In the genomic region with DNA sequence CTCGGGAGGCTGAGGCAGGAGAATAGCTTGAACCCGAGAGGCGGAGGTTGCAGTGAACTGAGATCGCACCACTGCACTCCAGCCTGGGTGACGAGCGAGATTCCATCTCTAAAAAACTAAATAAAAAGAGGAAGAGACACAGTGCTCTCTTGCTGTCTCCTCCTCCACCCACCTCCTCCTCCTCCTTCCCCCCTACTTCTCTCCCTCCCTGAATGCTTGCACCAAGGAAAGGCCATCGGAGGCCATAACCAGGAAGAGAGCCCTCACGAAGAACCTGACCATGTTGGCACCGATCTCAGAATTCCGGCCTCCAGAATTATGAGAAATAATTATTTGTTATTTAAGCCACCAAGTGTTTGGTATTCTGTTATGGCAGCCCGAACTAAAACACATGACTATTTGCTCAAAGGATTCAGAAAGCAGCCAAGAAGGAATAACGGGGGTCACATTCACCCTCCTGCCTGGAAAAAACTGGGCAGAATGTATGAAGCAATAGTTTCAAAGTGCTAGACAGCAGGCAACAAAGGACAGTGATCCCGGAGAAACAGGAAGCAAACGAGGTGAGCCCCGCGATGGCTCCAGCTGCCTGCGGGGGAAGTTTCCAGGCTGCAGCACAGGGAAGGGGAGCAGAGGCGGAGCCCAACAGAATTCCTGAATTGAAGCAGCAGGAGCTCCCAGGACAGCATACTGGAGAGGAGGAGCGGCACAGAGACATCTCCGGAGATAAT, we compare ENCODE assay signal across 1 cellular context.
A peak's percentile ranks its signal among the peaks of the same experiment; 100 is the strongest.
TF ChIP-seq lines count a peak whose summit lies in the region.

No MANE protein-coding gene starts in this region.

TF ChIP-seq in HepG2, 621 proteins besides CTCF, POLR2A, EP300 and RAD21 (continued from another document and continues in another):
- TF ChIP-seq, protein P1, sequence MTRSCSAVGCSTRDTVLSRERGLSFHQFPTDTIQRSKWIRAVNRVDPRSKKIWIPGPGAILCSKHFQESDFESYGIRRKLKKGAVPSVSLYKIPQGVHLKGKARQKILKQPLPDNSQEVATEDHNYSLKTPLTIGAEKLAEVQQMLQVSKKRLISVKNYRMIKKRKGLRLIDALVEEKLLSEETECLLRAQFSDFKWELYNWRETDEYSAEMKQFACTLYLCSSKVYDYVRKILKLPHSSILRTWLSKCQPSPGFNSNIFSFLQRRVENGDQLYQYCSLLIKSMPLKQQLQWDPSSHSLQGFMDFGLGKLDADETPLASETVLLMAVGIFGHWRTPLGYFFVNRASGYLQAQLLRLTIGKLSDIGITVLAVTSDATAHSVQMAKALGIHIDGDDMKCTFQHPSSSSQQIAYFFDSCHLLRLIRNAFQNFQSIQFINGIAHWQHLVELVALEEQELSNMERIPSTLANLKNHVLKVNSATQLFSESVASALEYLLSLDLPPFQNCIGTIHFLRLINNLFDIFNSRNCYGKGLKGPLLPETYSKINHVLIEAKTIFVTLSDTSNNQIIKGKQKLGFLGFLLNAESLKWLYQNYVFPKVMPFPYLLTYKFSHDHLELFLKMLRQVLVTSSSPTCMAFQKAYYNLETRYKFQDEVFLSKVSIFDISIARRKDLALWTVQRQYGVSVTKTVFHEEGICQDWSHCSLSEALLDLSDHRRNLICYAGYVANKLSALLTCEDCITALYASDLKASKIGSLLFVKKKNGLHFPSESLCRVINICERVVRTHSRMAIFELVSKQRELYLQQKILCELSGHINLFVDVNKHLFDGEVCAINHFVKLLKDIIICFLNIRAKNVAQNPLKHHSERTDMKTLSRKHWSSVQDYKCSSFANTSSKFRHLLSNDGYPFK (CRISPR knock-in tag; IDR thresholded peaks at IDR 0.05; ENCODE audit: borderline replicate concordance), result peak; percentile 11; the same call in 1 of the 2 replicates
- TF ChIP-seq ZBTB38 (CRISPR knock-in tag; IDR thresholded peaks at IDR 0.05) (no peak), ZNF329 (CRISPR knock-in tag; IDR thresholded peaks at IDR 0.05; ENCODE audit: low read depth) (no peak), MBD4 (IDR thresholded peaks at IDR 0.05; ENCODE audit: borderline replicate concordance, low read length) (no peak), JUN (CRISPR knock-in tag; IDR thresholded peaks at IDR 0.05) (no peak), ZNF749 (CRISPR knock-in tag; IDR thresholded peaks at IDR 0.05; ENCODE audit: borderline replicate concordance) (no peak), MEF2D (CRISPR knock-in tag; IDR thresholded peaks at IDR 0.05) (no peak), NFIB (CRISPR knock-in tag; IDR thresholded peaks at IDR 0.05; ENCODE audit: borderline replicate concordance) (no peak), RBM39 (IDR thresholded peaks at IDR 0.05; ENCODE audit: low read depth, low read length, poor library complexity, severe bottlenecking) (no peak), ZNF44 (CRISPR knock-in tag; IDR thresholded peaks at IDR 0.05) (no peak), ZNF746 (CRISPR knock-in tag; IDR thresholded peaks at IDR 0.05) (no peak), WIZ (CRISPR knock-in tag; IDR thresholded peaks at IDR 0.05) (no peak), TAF15 (IDR thresholded peaks at IDR 0.05; ENCODE audit: low read depth, low read length, poor library complexity, severe bottlenecking) (no peak), NR2F1 (CRISPR knock-in tag; IDR thresholded peaks at IDR 0.05) (no peak), CEBPG (CRISPR knock-in tag; IDR thresholded peaks at IDR 0.05) (peak; percentile 95), HOXA9 (CRISPR knock-in tag; IDR thresholded peaks at IDR 0.05; ENCODE audit: borderline replicate concordance) (no peak), CENPT (CRISPR knock-in tag; IDR thresholded peaks at IDR 0.05; ENCODE audit: low read depth) (no peak), SETDB1 (CRISPR knock-in tag; IDR thresholded peaks at IDR 0.05; ENCODE audit: borderline replicate concordance) (no peak), ZNF644 (CRISPR knock-in tag; IDR thresholded peaks at IDR 0.05; ENCODE audit: low read depth) (no peak), MIXL1 (CRISPR knock-in tag; IDR thresholded peaks at IDR 0.05) (peak; percentile 43; the same call in 1 of the 2 replicates), ZNF672 (CRISPR knock-in tag; IDR thresholded peaks at IDR 0.05) (no peak), ZNF446 (CRISPR knock-in tag; IDR thresholded peaks at IDR 0.05) (no peak), KLF9 (CRISPR knock-in tag; IDR thresholded peaks at IDR 0.05; ENCODE audit: low read depth) (no peak), SCMH1 (CRISPR knock-in tag; IDR thresholded peaks at IDR 0.05; ENCODE audit: borderline replicate concordance) (no peak), ZNF775 (CRISPR knock-in tag; IDR thresholded peaks at IDR 0.05; ENCODE audit: borderline replicate concordance) (no peak), ZNF337 (CRISPR knock-in tag; IDR thresholded peaks at IDR 0.05; ENCODE audit: borderline replicate concordance, low read depth) (no peak), ZSCAN30 (CRISPR knock-in tag; IDR thresholded peaks at IDR 0.05) (no peak), SUZ12 (IDR thresholded peaks at IDR 0.05; ENCODE audit: low read depth, low read length) (no peak)
- TF ChIP-seq, protein P2, sequence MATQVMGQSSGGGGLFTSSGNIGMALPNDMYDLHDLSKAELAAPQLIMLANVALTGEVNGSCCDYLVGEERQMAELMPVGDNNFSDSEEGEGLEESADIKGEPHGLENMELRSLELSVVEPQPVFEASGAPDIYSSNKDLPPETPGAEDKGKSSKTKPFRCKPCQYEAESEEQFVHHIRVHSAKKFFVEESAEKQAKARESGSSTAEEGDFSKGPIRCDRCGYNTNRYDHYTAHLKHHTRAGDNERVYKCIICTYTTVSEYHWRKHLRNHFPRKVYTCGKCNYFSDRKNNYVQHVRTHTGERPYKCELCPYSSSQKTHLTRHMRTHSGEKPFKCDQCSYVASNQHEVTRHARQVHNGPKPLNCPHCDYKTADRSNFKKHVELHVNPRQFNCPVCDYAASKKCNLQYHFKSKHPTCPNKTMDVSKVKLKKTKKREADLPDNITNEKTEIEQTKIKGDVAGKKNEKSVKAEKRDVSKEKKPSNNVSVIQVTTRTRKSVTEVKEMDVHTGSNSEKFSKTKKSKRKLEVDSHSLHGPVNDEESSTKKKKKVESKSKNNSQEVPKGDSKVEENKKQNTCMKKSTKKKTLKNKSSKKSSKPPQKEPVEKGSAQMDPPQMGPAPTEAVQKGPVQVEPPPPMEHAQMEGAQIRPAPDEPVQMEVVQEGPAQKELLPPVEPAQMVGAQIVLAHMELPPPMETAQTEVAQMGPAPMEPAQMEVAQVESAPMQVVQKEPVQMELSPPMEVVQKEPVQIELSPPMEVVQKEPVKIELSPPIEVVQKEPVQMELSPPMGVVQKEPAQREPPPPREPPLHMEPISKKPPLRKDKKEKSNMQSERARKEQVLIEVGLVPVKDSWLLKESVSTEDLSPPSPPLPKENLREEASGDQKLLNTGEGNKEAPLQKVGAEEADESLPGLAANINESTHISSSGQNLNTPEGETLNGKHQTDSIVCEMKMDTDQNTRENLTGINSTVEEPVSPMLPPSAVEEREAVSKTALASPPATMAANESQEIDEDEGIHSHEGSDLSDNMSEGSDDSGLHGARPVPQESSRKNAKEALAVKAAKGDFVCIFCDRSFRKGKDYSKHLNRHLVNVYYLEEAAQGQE (IDR thresholded peaks at IDR 0.05; ENCODE audit: borderline replicate concordance in 1 of 2, low read depth in 1 of 2, low read length in 2 of 2), result no peak; a peak in 1 of 4 replicates
- TF ChIP-seq, protein P3, sequence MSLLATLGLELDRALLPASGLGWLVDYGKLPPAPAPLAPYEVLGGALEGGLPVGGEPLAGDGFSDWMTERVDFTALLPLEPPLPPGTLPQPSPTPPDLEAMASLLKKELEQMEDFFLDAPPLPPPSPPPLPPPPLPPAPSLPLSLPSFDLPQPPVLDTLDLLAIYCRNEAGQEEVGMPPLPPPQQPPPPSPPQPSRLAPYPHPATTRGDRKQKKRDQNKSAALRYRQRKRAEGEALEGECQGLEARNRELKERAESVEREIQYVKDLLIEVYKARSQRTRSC (CRISPR knock-in tag; IDR thresholded peaks at IDR 0.05; ENCODE audit: low read depth), result no peak
- TF ChIP-seq, protein P4, sequence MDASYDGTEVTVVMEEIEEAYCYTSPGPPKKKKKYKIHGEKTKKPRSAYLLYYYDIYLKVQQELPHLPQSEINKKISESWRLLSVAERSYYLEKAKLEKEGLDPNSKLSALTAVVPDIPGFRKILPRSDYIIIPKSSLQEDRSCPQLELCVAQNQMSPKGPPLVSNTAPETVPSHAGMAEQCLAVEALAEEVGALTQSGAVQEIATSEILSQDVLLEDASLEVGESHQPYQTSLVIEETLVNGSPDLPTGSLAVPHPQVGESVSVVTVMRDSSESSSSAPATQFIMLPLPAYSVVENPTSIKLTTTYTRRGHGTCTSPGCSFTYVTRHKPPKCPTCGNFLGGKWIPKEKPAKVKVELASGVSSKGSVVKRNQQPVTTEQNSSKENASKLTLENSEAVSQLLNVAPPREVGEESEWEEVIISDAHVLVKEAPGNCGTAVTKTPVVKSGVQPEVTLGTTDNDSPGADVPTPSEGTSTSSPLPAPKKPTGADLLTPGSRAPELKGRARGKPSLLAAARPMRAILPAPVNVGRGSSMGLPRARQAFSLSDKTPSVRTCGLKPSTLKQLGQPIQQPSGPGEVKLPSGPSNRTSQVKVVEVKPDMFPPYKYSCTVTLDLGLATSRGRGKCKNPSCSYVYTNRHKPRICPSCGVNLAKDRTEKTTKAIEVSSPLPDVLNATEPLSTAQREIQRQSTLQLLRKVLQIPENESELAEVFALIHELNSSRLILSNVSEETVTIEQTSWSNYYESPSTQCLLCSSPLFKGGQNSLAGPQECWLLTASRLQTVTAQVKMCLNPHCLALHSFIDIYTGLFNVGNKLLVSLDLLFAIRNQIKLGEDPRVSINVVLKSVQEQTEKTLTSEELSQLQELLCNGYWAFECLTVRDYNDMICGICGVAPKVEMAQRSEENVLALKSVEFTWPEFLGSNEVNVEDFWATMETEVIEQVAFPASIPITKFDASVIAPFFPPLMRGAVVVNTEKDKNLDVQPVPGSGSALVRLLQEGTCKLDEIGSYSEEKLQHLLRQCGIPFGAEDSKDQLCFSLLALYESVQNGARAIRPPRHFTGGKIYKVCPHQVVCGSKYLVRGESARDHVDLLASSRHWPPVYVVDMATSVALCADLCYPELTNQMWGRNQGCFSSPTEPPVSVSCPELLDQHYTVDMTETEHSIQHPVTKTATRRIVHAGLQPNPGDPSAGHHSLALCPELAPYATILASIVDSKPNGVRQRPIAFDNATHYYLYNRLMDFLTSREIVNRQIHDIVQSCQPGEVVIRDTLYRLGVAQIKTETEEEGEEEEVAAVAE (CRISPR knock-in tag; IDR thresholded peaks at IDR 0.05; ENCODE audit: borderline replicate concordance), result no peak
- TF ChIP-seq, protein P5, sequence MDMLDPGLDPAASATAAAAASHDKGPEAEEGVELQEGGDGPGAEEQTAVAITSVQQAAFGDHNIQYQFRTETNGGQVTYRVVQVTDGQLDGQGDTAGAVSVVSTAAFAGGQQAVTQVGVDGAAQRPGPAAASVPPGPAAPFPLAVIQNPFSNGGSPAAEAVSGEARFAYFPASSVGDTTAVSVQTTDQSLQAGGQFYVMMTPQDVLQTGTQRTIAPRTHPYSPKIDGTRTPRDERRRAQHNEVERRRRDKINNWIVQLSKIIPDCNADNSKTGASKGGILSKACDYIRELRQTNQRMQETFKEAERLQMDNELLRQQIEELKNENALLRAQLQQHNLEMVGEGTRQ (IDR thresholded peaks at IDR 0.05; ENCODE audit: low read depth, low read length), result no peak
- TF ChIP-seq, protein P5 (CRISPR knock-in tag; IDR thresholded peaks at IDR 0.05; ENCODE audit: borderline replicate concordance), result no peak
- TF ChIP-seq, protein P6, sequence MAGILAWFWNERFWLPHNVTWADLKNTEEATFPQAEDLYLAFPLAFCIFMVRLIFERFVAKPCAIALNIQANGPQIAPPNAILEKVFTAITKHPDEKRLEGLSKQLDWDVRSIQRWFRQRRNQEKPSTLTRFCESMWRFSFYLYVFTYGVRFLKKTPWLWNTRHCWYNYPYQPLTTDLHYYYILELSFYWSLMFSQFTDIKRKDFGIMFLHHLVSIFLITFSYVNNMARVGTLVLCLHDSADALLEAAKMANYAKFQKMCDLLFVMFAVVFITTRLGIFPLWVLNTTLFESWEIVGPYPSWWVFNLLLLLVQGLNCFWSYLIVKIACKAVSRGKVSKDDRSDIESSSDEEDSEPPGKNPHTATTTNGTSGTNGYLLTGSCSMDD (CRISPR knock-in tag; IDR thresholded peaks at IDR 0.05), result no peak
- TF ChIP-seq, protein P7, sequence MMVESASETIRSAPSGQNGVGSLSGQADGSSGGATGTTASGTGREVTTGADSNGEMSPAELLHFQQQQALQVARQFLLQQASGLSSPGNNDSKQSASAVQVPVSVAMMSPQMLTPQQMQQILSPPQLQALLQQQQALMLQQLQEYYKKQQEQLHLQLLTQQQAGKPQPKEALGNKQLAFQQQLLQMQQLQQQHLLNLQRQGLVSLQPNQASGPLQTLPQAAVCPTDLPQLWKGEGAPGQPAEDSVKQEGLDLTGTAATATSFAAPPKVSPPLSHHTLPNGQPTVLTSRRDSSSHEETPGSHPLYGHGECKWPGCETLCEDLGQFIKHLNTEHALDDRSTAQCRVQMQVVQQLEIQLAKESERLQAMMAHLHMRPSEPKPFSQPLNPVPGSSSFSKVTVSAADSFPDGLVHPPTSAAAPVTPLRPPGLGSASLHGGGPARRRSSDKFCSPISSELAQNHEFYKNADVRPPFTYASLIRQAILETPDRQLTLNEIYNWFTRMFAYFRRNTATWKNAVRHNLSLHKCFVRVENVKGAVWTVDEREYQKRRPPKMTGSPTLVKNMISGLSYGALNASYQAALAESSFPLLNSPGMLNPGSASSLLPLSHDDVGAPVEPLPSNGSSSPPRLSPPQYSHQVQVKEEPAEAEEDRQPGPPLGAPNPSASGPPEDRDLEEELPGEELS (CRISPR knock-in tag; IDR thresholded peaks at IDR 0.05), result peak; percentile 45; the same call in 1 of the 2 replicates
- TF ChIP-seq, protein P8, sequence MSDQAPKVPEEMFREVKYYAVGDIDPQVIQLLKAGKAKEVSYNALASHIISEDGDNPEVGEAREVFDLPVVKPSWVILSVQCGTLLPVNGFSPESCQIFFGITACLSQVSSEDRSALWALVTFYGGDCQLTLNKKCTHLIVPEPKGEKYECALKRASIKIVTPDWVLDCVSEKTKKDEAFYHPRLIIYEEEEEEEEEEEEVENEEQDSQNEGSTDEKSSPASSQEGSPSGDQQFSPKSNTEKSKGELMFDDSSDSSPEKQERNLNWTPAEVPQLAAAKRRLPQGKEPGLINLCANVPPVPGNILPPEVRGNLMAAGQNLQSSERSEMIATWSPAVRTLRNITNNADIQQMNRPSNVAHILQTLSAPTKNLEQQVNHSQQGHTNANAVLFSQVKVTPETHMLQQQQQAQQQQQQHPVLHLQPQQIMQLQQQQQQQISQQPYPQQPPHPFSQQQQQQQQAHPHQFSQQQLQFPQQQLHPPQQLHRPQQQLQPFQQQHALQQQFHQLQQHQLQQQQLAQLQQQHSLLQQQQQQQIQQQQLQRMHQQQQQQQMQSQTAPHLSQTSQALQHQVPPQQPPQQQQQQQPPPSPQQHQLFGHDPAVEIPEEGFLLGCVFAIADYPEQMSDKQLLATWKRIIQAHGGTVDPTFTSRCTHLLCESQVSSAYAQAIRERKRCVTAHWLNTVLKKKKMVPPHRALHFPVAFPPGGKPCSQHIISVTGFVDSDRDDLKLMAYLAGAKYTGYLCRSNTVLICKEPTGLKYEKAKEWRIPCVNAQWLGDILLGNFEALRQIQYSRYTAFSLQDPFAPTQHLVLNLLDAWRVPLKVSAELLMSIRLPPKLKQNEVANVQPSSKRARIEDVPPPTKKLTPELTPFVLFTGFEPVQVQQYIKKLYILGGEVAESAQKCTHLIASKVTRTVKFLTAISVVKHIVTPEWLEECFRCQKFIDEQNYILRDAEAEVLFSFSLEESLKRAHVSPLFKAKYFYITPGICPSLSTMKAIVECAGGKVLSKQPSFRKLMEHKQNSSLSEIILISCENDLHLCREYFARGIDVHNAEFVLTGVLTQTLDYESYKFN (CRISPR knock-in tag; conservative IDR thresholded peaks at IDR 0.05), result no peak; the same call in 1 of the 2 replicates
